21 cellular contexts compared by ENCODE assay signal in the genomic region with DNA sequence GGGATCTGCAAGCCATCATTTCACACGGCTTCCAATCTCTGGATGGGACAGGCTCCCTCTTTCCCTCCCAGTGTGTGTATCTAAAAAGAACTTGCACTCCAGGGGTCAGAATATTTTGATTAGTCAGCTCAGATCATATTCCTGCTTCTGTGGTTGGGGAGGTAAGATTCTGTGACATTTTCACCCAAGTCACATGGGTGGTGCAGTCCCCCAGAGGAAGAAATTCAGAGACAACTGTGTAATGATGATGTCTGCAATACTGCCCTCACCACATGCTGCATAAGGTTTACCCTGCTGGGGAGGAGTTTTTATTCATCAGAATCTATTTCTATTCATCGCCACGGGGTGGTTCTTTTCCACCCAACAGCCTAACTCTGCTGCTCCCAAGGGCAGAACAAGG.
DNase-seq lines count a peak whose midpoint lies in the region; TF ChIP-seq lines count a peak whose summit lies in the region.
"Had no signal": no experiment of that assay in that cellular context is flagged by ENCODE, and none has a peak within 500 bp of the region (broad histone marks: within the 10 kb centered on the region; RNA-seq: fewer than 3 reads in every experiment).

No MANE protein-coding gene starts in this region.

- H3K9ac ChIP-seq in GM23248 (no peak overlapping the region), smooth muscle cell (ENCODE audit: low read depth) (no peak overlapping the region)

- H3F3A ChIP-seq in GM23248 (ENCODE audit: insufficient read depth) (no peaks in the 10 kb centered on the region), smooth muscle cell (ENCODE audit: low read depth) (no peaks in the 10 kb centered on the region)

- no peaks in the 10 kb centered on the region for H3K27me3 ChIP-seq in GM23248 (replicated peaks; ENCODE audit: insufficient read depth)
- H3K27me3 ChIP-seq in smooth muscle cell (ENCODE audit: low read depth): no peaks in the 10 kb centered on the region
- H3K27me3 ChIP-seq: MG63 had no signal

- 12 to 25% methylated on average over 3 of the region's 3 CpGs for WGBS in GM23248 (ENCODE audit: low coverage in 1 of 2, low lambda C conversion rate in 2 of 2, missing lambda C conversion rate in 2 of 2), 2 experiments
- WGBS in smooth muscle cell (ENCODE audit: low lambda C conversion rate): 83% methylated on average over 3 of the region's 3 CpGs

- no peaks in the 10 kb centered on the region for H3K9me3 ChIP-seq in HEK293 (ENCODE audit: control insufficient read depth, insufficient read depth, low read depth, low read length)
- no peaks in the 10 kb centered on the region for H3K9me3 ChIP-seq in GM23248 (ENCODE audit: low read depth)
- H3K9me3 ChIP-seq in smooth muscle cell (replicated peaks; ENCODE audit: low read depth): no peaks in the 10 kb centered on the region
- H3K9me3 ChIP-seq: MG63 had no signal

- H3K4me1 ChIP-seq in HEK293 (ENCODE audit: control insufficient read depth, insufficient read depth, low read length) (no peaks in the 10 kb centered on the region), GM23248 (ENCODE audit: insufficient read depth) (no peaks in the 10 kb centered on the region), smooth muscle cell (ENCODE audit: low read depth) (no peaks in the 10 kb centered on the region)

- in situ Hi-C loops in astrocyte of the spinal cord (cut with HindIII; ENCODE audit: low sequenced_read_pairs): no loop called here
- in situ Hi-C loops in GM23248 (cut with MboI): no loop called here

- no peak overlapping the region for H2AFZ ChIP-seq in GM23248
- H2AFZ ChIP-seq in smooth muscle cell (ENCODE audit: low read depth): no peak overlapping the region

- H3K27ac ChIP-seq in 22Rv1 (0 out of 2 replicates have a peak overlapping the region, but pooled peaks have one; percentile 15), HEK293 (ENCODE audit: extremely low read depth, low read depth, low read length) (no peak overlapping the region), GM23248 (no peak overlapping the region), coronary artery (no peak overlapping the region), smooth muscle cell (ENCODE audit: low read depth) (no peak overlapping the region)

- no peaks in the 10 kb centered on the region for H4K20me1 ChIP-seq in GM23248 (ENCODE audit: insufficient read depth)
- no peaks in the 10 kb centered on the region for H4K20me1 ChIP-seq in smooth muscle cell (ENCODE audit: low read depth)

- no peak overlapping the region for H3K4me2 ChIP-seq in GM23248 (ENCODE audit: unreplicated experiment)
- H3K4me2 ChIP-seq in smooth muscle cell: no peak overlapping the region

- H3K79me2 ChIP-seq in GM23248 (ENCODE audit: insufficient read depth) (no peaks in the 10 kb centered on the region), smooth muscle cell (ENCODE audit: low read depth) (no peaks in the 10 kb centered on the region)

- H3K36me3 ChIP-seq in HEK293 (ENCODE audit: control insufficient read depth in 2 of 2, insufficient read depth in 1 of 2, low read length in 2 of 2) (no peaks in the 10 kb centered on the region), GM23248 (ENCODE audit: low read depth) (no peaks in the 10 kb centered on the region), smooth muscle cell (ENCODE audit: low read depth) (no peaks in the 10 kb centered on the region)
- H3K36me3 ChIP-seq: MG63 had no signal

- H3K9me2 ChIP-seq in GM23248 (ENCODE audit: insufficient read depth): no peaks in the 10 kb centered on the region

- H3K4me3 ChIP-seq in HEK293 (ENCODE audit: low read depth, low read length) (no peak overlapping the region), astrocyte of the spinal cord (ENCODE audit: low read depth, low read length) (no peak overlapping the region), GM23248 (no peak overlapping the region), coronary artery (no peak overlapping the region), smooth muscle cell (no peak overlapping the region)
- H3K4me3 ChIP-seq: MG63 had no signal

- CTCF ChIA-PET in HEK293 (lab: Yijun Ruan, JAX): no interaction called here

- POLR2A ChIA-PET in HEK293 (lab: Yijun Ruan, JAX): no interaction called here

- TF ChIP-seq CTCF in 22Rv1 (IDR thresholded peaks at IDR 0.05): no peak
- TF ChIP-seq CTCF in HEK293 (tag by site-specific recombination; IDR thresholded peaks at IDR 0.05): no peak
- no peak for TF ChIP-seq CTCF in astrocyte of the spinal cord (IDR thresholded peaks at IDR 0.05; ENCODE audit: low read depth, low read length)
- TF ChIP-seq CTCF in coronary artery (IDR thresholded peaks at IDR 0.05): no peak
- no peak for TF ChIP-seq CTCF in smooth muscle cell (IDR thresholded peaks at IDR 0.05; ENCODE audit: borderline replicate concordance, insufficient read depth, poor library complexity, severe bottlenecking)

- DNase-seq in astrocyte of the spinal cord (ENCODE audit: low read depth, low spot score) (peak; percentile 17), left kidney (ENCODE audit: low read depth, low spot score) (peak; percentile 12), GM23248 (no peak), coronary artery (ENCODE audit: low spot score) (no peak), smooth muscle cell (lab: John Stamatoyannopoulos, UW; ENCODE audit: unreplicated experiment) (no peak)
- DNase-seq in activated CD4-positive, CD25-positive, alpha-beta regulatory T cell (lab: John Stamatoyannopoulos, UW): no peak
- DNase-seq: CD4-positive, CD25-positive, alpha-beta regulatory T cell; DMS153; GDM1; H7; HFFc6; Kasumi-1; MG63; NCI-H1417; NCI-H1694 treated with DMSO at 0.1 percent for 48 hours; NCI-H2081 treated with DMSO at 0.1 percent for 48 hours; NCI-H2171 treated with DMSO at 0.1 percent for 48 hours; NCI-H524 treated with DMSO at 0.1 percent for 48 hours; NCI-H82 had no signal

TF ChIP-seq in HEK293, 187 proteins besides CTCF, POLR2A, EP300 and RAD21:
- TF ChIP-seq GLIS1 (tag by site-specific recombination; IDR thresholded peaks at IDR 0.05) (0 out of 2 replicates have a peak, but pooled peaks have one; percentile 19), ZNF184 (tag by site-specific recombination; IDR thresholded peaks at IDR 0.05) (no peak)

Comparison
In these comparisons a context has a peak if more than half of its experiments do, and no peak if none do; other contexts are left out.
1. DNase-seq: peak in astrocyte of the spinal cord (single experiment) and left kidney (single experiment); none in GM23248 (single experiment), coronary artery (single experiment), smooth muscle cell (single experiment) and activated CD4-positive, CD25-positive, alpha-beta regulatory T cell (0 of 4).